In genomic region chr1:38614861-38615260, GRCh38 we compare ENCODE assay signal across 20 cellular contexts.
"Had no signal": no experiment of that assay in that cellular context is flagged by ENCODE, and none has a peak within 500 bp of the region (broad histone marks: within the 10 kb centered on the region; RNA-seq: fewer than 3 reads in every experiment).

No MANE protein-coding gene starts in this region.

- H3K27ac ChIP-seq: cardiac muscle cell, spleen, testis, vagina had no signal

- H3K9me3 Mint-ChIP-seq: activated CD4-positive, alpha-beta memory T cell treated with anti-CD3 and anti-CD28 coated beads, Interleukin-2, amount 10 ng/mL, durations not matched to agents 7 days and 5 days; activated CD4-positive, alpha-beta T cell treated with anti-CD3 and anti-CD28 coated beads, Interleukin-2, amount 10 ng/mL, durations not matched to agents 24 days and 14 days; nephron; type B pancreatic cell had no signal

- H3K4me3 Mint-ChIP-seq: activated CD4-positive, alpha-beta memory T cell treated with anti-CD3 and anti-CD28 coated beads, Interleukin-2, amount 10 ng/mL, durations not matched to agents 7 days and 5 days; activated CD4-positive, alpha-beta T cell treated with anti-CD3 and anti-CD28 coated beads, Interleukin-2, amount 10 ng/mL, durations not matched to agents 24 days and 14 days; activated naive CD8-positive, alpha-beta T cell treated with anti-CD3 and anti-CD28 coated beads, Interleukin-2, amount 50 U/mL, for 24 hours; activated T-cell treated with anti-CD3 and anti-CD28 coated beads, Interleukin-2, amount 50 U/mL, for 72 hours; dendritic cell treated with granulocyte-macrophage colony-stimulating factor and Interleukin-4, amounts not matched to agents 40 ng/mL and 50 ng/mL, for 4 days; memory B cell; nephron; T-helper 17 cell; type B pancreatic cell had no signal

- H3K36me3 ChIP-seq: cardiac muscle cell, spleen, vagina had no signal

- H3K27me3 ChIP-seq: cardiac muscle cell, testis, vagina had no signal

- H3K4me3 ChIP-seq: cardiac muscle cell, spleen, testis, vagina had no signal

- H3K27ac Mint-ChIP-seq: activated CD4-positive, alpha-beta memory T cell treated with anti-CD3 and anti-CD28 coated beads, Interleukin-2, amount 10 ng/mL, durations not matched to agents 7 days and 5 days; activated CD4-positive, alpha-beta T cell treated with anti-CD3 and anti-CD28 coated beads, Interleukin-2, amount 10 ng/mL, durations not matched to agents 24 days and 14 days; activated naive CD8-positive, alpha-beta T cell treated with anti-CD3 and anti-CD28 coated beads, Interleukin-2, amount 50 U/mL, for 24 hours; activated T-cell treated with anti-CD3 and anti-CD28 coated beads, Interleukin-2, amount 50 U/mL, for 72 hours; dendritic cell treated with granulocyte-macrophage colony-stimulating factor and Interleukin-4, amounts not matched to agents 40 ng/mL and 50 ng/mL, for 4 days; memory B cell; T-helper 17 cell; type B pancreatic cell had no signal

- H3K4me1 Mint-ChIP-seq: activated CD4-positive, alpha-beta memory T cell treated with anti-CD3 and anti-CD28 coated beads, Interleukin-2, amount 10 ng/mL, durations not matched to agents 7 days and 5 days; activated CD4-positive, alpha-beta T cell treated with anti-CD3 and anti-CD28 coated beads, Interleukin-2, amount 10 ng/mL, durations not matched to agents 24 days and 14 days; activated naive CD8-positive, alpha-beta T cell treated with anti-CD3 and anti-CD28 coated beads, Interleukin-2, amount 50 U/mL, for 24 hours; memory B cell; T-helper 17 cell had no signal

- H3K4me1 ChIP-seq: spleen, testis, vagina had no signal

- ATAC-seq: activated naive CD8-positive, alpha-beta T cell treated with anti-CD3 and anti-CD28 coated beads, Interleukin-2, amount 50 U/mL, for 24 hours; activated T-cell treated with anti-CD3 and anti-CD28 coated beads, Interleukin-2, amount 50 U/mL, for 72 hours; esophagus mucosa; T-helper 17 cell had no signal

- H3K36me3 Mint-ChIP-seq: type B pancreatic cell had no signal

- H3K9me3 ChIP-seq: testis, vagina had no signal

- DNase-seq: activated CD4-positive, alpha-beta memory T cell treated with anti-CD3 and anti-CD28 coated beads, Interleukin-2, amount 10 ng/mL, durations not matched to agents 7 days and 5 days; activated CD4-positive, alpha-beta T cell treated with anti-CD3 and anti-CD28 coated beads, Interleukin-2, amount 10 ng/mL, durations not matched to agents 24 days and 14 days; activated effector memory CD4-positive, alpha-beta T cell treated with Interleukin-2 at 50 U/mL for 16 hours; activated naive CD4-positive, alpha-beta T cell treated with anti-CD3 and anti-CD28 coated beads, Interleukin-2, amount 50 U/mL, for 16 hours; activated naive CD8-positive, alpha-beta T cell treated with anti-CD3 and anti-CD28 coated beads, Interleukin-2, amount 50 U/mL, for 24 hours; activated T-cell treated with anti-CD3 and anti-CD28 coated beads, Interleukin-2, amount 50 U/mL, for 72 hours; effector CD8-positive, alpha-beta T cell; occipital lobe; spleen; stimulated activated CD4-positive, alpha-beta T cell treated with anti-CD3 and anti-CD28 coated beads, Interleukin-4, amount 100 ng/mL, for 1 hour; stimulated activated naive CD4-positive, alpha-beta T cell; T-helper 17 cell; testis had no signal
